ENCODE assay signal across 2 cellular contexts in the genomic region with DNA sequence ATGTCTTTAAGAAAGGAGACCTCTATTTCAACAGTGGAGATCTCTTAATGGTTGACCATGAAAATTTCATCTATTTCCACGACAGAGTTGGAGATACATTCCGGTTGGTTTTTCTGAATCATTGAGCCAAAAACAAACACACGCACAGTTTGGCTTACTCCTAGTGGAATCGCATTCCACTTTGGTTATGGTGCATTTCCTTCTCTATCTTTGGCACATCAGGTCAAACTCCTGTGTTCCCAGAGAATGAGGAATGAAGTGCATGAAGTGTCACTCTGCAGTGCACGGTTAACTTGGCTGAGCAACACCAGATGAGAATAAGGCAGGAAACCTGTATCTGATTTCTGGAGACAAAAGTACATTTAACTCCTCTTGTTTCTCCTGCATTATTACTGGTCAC.
TF ChIP-seq lines count a peak whose summit lies in the region.

No MANE protein-coding gene starts in this region.

TF ChIP-seq in liver, 16 proteins besides CTCF, POLR2A, EP300 and RAD21 (continued from another document):
- TF ChIP-seq FOXA1 (IDR thresholded peaks at IDR 0.05) (no peak), SP1 (IDR thresholded peaks at IDR 0.05) (peak; percentile 24), RXRA (IDR thresholded peaks at IDR 0.05) (peak in 1 of 2 donors; percentile 58)

TF ChIP-seq in HepG2, 621 proteins besides CTCF, POLR2A, EP300 and RAD21 (continued from another document):
- no peak for TF ChIP-seq ZNF678 (CRISPR knock-in tag; IDR thresholded peaks at IDR 0.05)
- TF ChIP-seq ZNF460 (CRISPR knock-in tag; IDR thresholded peaks at IDR 0.05; ENCODE audit: borderline replicate concordance), result no peak
- TF ChIP-seq, protein P1, sequence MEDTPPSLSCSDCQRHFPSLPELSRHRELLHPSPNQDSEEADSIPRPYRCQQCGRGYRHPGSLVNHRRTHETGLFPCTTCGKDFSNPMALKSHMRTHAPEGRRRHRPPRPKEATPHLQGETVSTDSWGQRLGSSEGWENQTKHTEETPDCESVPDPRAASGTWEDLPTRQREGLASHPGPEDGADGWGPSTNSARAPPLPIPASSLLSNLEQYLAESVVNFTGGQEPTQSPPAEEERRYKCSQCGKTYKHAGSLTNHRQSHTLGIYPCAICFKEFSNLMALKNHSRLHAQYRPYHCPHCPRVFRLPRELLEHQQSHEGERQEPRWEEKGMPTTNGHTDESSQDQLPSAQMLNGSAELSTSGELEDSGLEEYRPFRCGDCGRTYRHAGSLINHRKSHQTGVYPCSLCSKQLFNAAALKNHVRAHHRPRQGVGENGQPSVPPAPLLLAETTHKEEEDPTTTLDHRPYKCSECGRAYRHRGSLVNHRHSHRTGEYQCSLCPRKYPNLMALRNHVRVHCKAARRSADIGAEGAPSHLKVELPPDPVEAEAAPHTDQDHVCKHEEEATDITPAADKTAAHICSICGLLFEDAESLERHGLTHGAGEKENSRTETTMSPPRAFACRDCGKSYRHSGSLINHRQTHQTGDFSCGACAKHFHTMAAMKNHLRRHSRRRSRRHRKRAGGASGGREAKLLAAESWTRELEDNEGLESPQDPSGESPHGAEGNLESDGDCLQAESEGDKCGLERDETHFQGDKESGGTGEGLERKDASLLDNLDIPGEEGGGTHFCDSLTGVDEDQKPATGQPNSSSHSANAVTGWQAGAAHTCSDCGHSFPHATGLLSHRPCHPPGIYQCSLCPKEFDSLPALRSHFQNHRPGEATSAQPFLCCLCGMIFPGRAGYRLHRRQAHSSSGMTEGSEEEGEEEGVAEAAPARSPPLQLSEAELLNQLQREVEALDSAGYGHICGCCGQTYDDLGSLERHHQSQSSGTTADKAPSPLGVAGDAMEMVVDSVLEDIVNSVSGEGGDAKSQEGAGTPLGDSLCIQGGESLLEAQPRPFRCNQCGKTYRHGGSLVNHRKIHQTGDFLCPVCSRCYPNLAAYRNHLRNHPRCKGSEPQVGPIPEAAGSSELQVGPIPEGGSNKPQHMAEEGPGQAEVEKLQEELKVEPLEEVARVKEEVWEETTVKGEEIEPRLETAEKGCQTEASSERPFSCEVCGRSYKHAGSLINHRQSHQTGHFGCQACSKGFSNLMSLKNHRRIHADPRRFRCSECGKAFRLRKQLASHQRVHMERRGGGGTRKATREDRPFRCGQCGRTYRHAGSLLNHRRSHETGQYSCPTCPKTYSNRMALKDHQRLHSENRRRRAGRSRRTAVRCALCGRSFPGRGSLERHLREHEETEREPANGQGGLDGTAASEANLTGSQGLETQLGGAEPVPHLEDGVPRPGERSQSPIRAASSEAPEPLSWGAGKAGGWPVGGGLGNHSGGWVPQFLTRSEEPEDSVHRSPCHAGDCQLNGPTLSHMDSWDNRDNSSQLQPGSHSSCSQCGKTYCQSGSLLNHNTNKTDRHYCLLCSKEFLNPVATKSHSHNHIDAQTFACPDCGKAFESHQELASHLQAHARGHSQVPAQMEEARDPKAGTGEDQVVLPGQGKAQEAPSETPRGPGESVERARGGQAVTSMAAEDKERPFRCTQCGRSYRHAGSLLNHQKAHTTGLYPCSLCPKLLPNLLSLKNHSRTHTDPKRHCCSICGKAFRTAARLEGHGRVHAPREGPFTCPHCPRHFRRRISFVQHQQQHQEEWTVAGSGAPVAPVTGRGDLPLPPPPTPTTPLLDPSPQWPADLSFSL (CRISPR knock-in tag; IDR thresholded peaks at IDR 0.05), result no peak
